In the genomic region with DNA sequence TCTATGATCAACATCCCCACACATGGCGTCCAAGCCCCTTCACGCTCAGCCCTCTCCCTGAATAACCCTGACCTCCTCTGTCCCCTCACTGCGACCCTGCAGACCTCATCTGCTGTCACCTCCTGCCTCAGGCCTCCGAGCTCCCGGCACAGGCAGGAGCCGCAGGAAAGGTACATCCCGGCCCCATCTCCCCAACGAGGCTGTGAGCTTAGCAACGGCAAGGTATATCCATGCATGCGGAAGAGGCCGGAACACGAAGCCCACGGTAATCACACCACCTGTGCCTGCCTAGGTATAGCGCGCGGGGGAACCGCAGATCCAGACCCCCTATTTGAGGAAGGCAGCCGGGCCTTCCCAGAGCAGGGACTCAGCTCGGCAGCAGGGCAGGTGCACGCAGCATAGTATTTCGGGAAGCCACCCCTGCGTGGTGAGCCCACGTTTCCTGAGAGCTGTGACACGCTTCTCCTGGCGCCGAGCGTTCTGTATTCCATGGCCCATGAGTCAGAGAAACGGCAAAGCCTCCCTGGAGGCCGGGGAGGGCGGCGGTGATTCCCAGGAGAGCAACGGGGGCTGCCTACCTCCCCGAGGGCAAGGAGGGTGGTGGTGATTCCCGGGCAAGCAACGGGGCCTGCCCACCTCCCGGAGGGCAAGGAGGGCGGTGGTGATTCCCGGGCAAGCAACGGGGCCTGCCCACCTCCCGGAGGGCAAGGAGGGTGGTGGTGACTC, we compare ENCODE assay signal across 19 cellular contexts. TPM values are rescaled to one million over a fixed set of nuclear protein-coding genes. Genes with fewer than 3 reads are reported as not detected.
DNase-seq lines count a peak whose midpoint lies in the region; ATAC-seq and TF ChIP-seq lines count a peak whose summit lies in the region.
"Had no signal": no experiment of that assay in that cellular context is flagged by ENCODE, and none has a peak within 500 bp of the region (broad histone marks: within the 10 kb centered on the region; RNA-seq: fewer than 3 reads in every experiment).

No MANE protein-coding gene starts in this region.

- H2AFZ ChIP-seq in neuronal stem cell (ENCODE audit: low read length): no peak overlapping the region

- no peak overlapping the region for H4K91ac ChIP-seq in neuronal stem cell (ENCODE audit: low read depth, low read length, poor library complexity)

- no peak overlapping the region for H3K4me3 Mint-ChIP-seq in chondrocyte (ENCODE audit: unreplicated experiment)
- H3K4me3 Mint-ChIP-seq in activated naive CD4-positive, alpha-beta T cell treated with anti-CD3 and anti-CD28 coated beads, Interleukin-2, amount 10 ng/mL, durations not matched to agents 7 days and 5 days: no peak overlapping the region
- H3K4me3 Mint-ChIP-seq: CD8-positive, alpha-beta memory T cell; HFFc6 had no signal

- TF ChIP-seq CTCF in chondrocyte (IDR thresholded peaks at IDR 0.05): no peak

- peaks cover 8% of the 10 kb centered on the region for H3K36me3 Mint-ChIP-seq in chondrocyte (ENCODE audit: low read depth)
- H3K36me3 Mint-ChIP-seq in activated naive CD4-positive, alpha-beta T cell treated with anti-CD3 and anti-CD28 coated beads, Interleukin-2, amount 10 ng/mL, durations not matched to agents 7 days and 5 days: peaks cover 53% of the 10 kb centered on the region

- H3K27me3 ChIP-seq in BLaER1 (no peaks in the 10 kb centered on the region), neuronal stem cell (ENCODE audit: control insufficient read depth in 3 of 3, insufficient read depth in 3 of 3, low read depth in 1 of 3, low read length in 3 of 3) (no peaks in the 10 kb centered on the region)

- no peak overlapping the region for H3K4me3 ChIP-seq in BLaER1
- no peak overlapping the region for H3K4me3 ChIP-seq in neuronal stem cell (ENCODE audit: low read length in 2 of 2)

- H3K9me3 ChIP-seq in BLaER1 (peaks cover 18% of the 10 kb centered on the region), neuronal stem cell (replicated peaks in 1 of 2; ENCODE audit: control insufficient read depth in 2 of 2, insufficient read depth in 1 of 2, low read depth in 1 of 2, low read length in 2 of 2) (peaks cover 0 to 10% of the 10 kb centered on the region in 2 donors)

- peak overlapping the region; percentile 27; the same call in 1 of the 2 replicates for H3K27ac ChIP-seq in BLaER1
- no peak overlapping the region for H3K27ac ChIP-seq in neuronal stem cell (replicated peaks; ENCODE audit: low read length)
- H3K27ac ChIP-seq: HL-60, KMS-11 had no signal

- H3K4me1 ChIP-seq in BLaER1: peaks cover 27% of the 10 kb centered on the region
- H3K4me1 ChIP-seq in neuronal stem cell (ENCODE audit: control insufficient read depth in 2 of 2, insufficient read depth in 1 of 2, low read depth in 1 of 2, low read length in 2 of 2): no peaks in the 10 kb centered on the region

- no peak overlapping the region for H3K14ac ChIP-seq in neuronal stem cell (ENCODE audit: low read length)

- peaks cover 5% of the 10 kb centered on the region for H3K4me1 Mint-ChIP-seq in chondrocyte (ENCODE audit: low read depth)
- H3K4me1 Mint-ChIP-seq in activated naive CD4-positive, alpha-beta T cell treated with anti-CD3 and anti-CD28 coated beads, Interleukin-2, amount 10 ng/mL, durations not matched to agents 7 days and 5 days: no peaks in the 10 kb centered on the region
- H3K4me1 Mint-ChIP-seq: CD8-positive, alpha-beta memory T cell had no signal

- H3K27ac Mint-ChIP-seq in chondrocyte (ENCODE audit: unreplicated experiment): no peak overlapping the region
- H3K27ac Mint-ChIP-seq in activated naive CD4-positive, alpha-beta T cell treated with anti-CD3 and anti-CD28 coated beads, Interleukin-2, amount 10 ng/mL, durations not matched to agents 7 days and 5 days: no peak overlapping the region
- H3K27ac Mint-ChIP-seq: CD8-positive, alpha-beta memory T cell; HFFc6 had no signal

- H3K4me2 ChIP-seq in BLaER1 (peak overlapping the region; percentile 74), neuronal stem cell (ENCODE audit: insufficient read depth, low read length, poor library complexity, severe bottlenecking) (no peak overlapping the region)
- H3K4me2 ChIP-seq: KMS-11 had no signal

- H3K23ac ChIP-seq in neuronal stem cell (ENCODE audit: low read depth, low read length, poor library complexity): no peak overlapping the region

- no peak overlapping the region for H3K4ac ChIP-seq in neuronal stem cell (ENCODE audit: low read length)

- intact Hi-C loops in sciatic nerve (cut with DNase I): no loop called here

- H2BK15ac ChIP-seq in neuronal stem cell (ENCODE audit: low read length): no peak overlapping the region

- H3K36me3 ChIP-seq in BLaER1 (peaks cover 21% of the 10 kb centered on the region), neuronal stem cell (replicated peaks in 1 of 2; ENCODE audit: control insufficient read depth in 2 of 2, insufficient read depth in 2 of 2, low read length in 2 of 2) (peaks cover 0 to 18% of the 10 kb centered on the region in 2 donors)

- H2AK5ac ChIP-seq in neuronal stem cell (ENCODE audit: low read depth, low read length): no peak overlapping the region

- no CpG with 5 or more reads among the region's 40 CpGs for WGBS in neuronal stem cell (ENCODE audit: extremely low coverage in 2 of 2, insufficient read length in 2 of 2, insufficient replicate concordance in 1 of 2), 2 donors

- H2BK12ac ChIP-seq in neuronal stem cell (ENCODE audit: low read length): no peak overlapping the region

- DNase-seq in chondrocyte (ENCODE audit: low spot score): peak; percentile 83
- DNase-seq in neuronal stem cell (ENCODE audit: low spot score): no peak
- peak; percentile 53 for DNase-seq in sciatic nerve (ENCODE audit: low spot score)
- DNase-seq in activated CD4-positive, CD25-positive, alpha-beta regulatory T cell treated with anti-CD3 and anti-CD28 coated beads, Interleukin-2, amount 50 U/mL, for 72 hours: no peak
- DNase-seq in AG08396 (ENCODE audit: low spot score): no peak
- no peak for DNase-seq in H4 (ENCODE audit: low spot score)
- no peak for DNase-seq in activated naive CD4-positive, alpha-beta T cell treated with anti-CD3 and anti-CD28 coated beads, Interleukin-2, amount 10 ng/mL, durations not matched to agents 7 days and 5 days
- DNase-seq: HFFc6, NCI-H1417 treated with DMSO at 0.1 percent for 48 hours, NCI-H187 treated with DMSO at 0.1 percent for 48 hours, NCI-H2227 treated with DMSO at 0.1 percent for 48 hours, NCI-H510A treated with DMSO at 0.1 percent for 48 hours, NCI-H82, OCI-M1, SHP77 had no signal

- CTCF ChIA-PET in activated naive CD4-positive, alpha-beta T cell treated with anti-CD3 and anti-CD28 coated beads, Interleukin-2, amount 10 ng/mL, durations not matched to agents 7 days and 5 days (lab: Charles Lee): no interaction called here

- H2BK5ac ChIP-seq in neuronal stem cell (ENCODE audit: low read length): peak overlapping the region; percentile 82

- ATAC-seq in sciatic nerve: no peak

- H3K79me1 ChIP-seq in neuronal stem cell (ENCODE audit: low read depth, low read length): peaks cover 6% of the 10 kb centered on the region

- peaks cover 3% of the 10 kb centered on the region for H3K9me3 Mint-ChIP-seq in chondrocyte (ENCODE audit: low read depth)
- peaks cover 15% of the 10 kb centered on the region for H3K9me3 Mint-ChIP-seq in activated naive CD4-positive, alpha-beta T cell treated with anti-CD3 and anti-CD28 coated beads, Interleukin-2, amount 10 ng/mL, durations not matched to agents 7 days and 5 days

- H3K9ac ChIP-seq in BLaER1 (0 out of 2 replicates have a peak overlapping the region, but pooled peaks have one; percentile 21), neuronal stem cell (ENCODE audit: low read depth, low read length, poor library complexity) (no peak overlapping the region)
- H3K9ac ChIP-seq: KMS-11 had no signal

- no peaks in the 10 kb centered on the region for H4K20me1 ChIP-seq in BLaER1

- no peaks in the 10 kb centered on the region for H3K27me3 Mint-ChIP-seq in chondrocyte (ENCODE audit: low read depth)
- no peaks in the 10 kb centered on the region for H3K27me3 Mint-ChIP-seq in activated naive CD4-positive, alpha-beta T cell treated with anti-CD3 and anti-CD28 coated beads, Interleukin-2, amount 10 ng/mL, durations not matched to agents 7 days and 5 days

- peak overlapping the region; percentile 43 for H4K8ac ChIP-seq in neuronal stem cell (ENCODE audit: low read depth, low read length)

- H2BK120ac ChIP-seq in neuronal stem cell (ENCODE audit: low read depth, low read length): no peak overlapping the region

- H3K18ac ChIP-seq in neuronal stem cell (ENCODE audit: low read length): no peak overlapping the region

RNA-seq across cellular contexts. Expression of gene DNAAF5, which starts 50.1 kb away (rescaled TPM):
- total RNA-seq in chondrocyte (15.3 to 23.2 TPM (median 16.6 TPM) in 3 replicates), sciatic nerve (19.0 TPM)
- polyA plus RNA-seq in neuronal stem cell (2013, experiment 1 of 2): 26.4 TPM
- polyA plus RNA-seq in neuronal stem cell (2013, experiment 2 of 2): 26.5 TPM
- 51.0 and 51.2 TPM in 2 replicates for total RNA-seq in H4 (2014; rRNA removed; shearing (Covaris generic))

RNA-seq across cellular contexts. Expression of gene PRKAR1B, which starts 50.7 kb away (rescaled TPM):
- 7.7 to 8.6 TPM (median 7.9 TPM) in 3 replicates for total RNA-seq in chondrocyte
- 14.0 TPM for polyA plus RNA-seq in neuronal stem cell (2013, experiment 1 of 2)
- polyA plus RNA-seq in neuronal stem cell (2013, experiment 2 of 2): 12.9 TPM
- 11.1 TPM for total RNA-seq in sciatic nerve
- 40.5 and 46.7 TPM in 2 replicates for total RNA-seq in H4 (2014; rRNA removed; shearing (Covaris generic))

Comparison
In these comparisons a context has a peak if more than half of its experiments do, and no peak if none do; other contexts are left out.
1. DNase-seq: peak in chondrocyte (single experiment) and sciatic nerve (single experiment); none in neuronal stem cell (single experiment), activated CD4-positive, CD25-positive, alpha-beta regulatory T cell treated with anti-CD3 and anti-CD28 coated beads, Interleukin-2, amount 50 U/mL, for 72 hours (single experiment), AG08396 (single experiment), H4 (single experiment) and activated naive CD4-positive, alpha-beta T cell treated with anti-CD3 and anti-CD28 coated beads, Interleukin-2, amount 10 ng/mL, durations not matched to agents 7 days and 5 days (single experiment).